In the genomic region with DNA sequence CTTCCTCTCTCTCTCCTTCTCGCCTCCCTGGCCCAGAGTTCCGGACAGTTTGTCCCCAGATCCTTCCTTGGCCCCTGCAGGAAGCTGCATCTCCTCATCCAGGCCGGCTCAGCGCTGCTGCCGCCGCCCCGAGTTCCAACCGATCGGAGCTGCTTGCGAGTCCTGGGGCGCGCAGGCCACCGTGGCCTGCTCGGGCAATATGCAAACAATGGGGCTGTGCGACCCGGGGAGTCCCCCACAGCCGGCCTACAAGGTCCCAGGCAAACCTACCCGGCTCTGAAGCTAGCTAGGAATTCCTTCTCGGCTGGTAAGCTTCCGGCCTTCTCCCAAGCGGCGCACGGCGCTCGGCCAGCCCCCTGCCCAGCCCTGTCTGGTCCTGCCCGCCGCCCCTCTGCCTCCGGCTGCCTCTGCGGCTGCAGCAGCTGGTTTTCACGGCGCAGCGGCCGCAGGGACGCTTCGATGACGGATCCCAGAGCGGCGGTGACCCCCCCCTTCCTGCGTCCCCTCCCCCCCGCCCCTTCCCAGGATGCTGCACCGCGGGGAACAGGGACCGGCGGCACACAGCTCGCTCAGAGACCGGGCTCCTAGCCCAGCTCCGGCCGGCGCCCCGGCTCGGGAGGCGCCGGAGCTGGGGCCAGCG, we compare ENCODE assay signal across 8 cellular contexts. TPM values are rescaled to one million over a fixed set of nuclear protein-coding genes. Genes with fewer than 3 reads are reported as not detected.
DNase-seq lines count a peak whose midpoint lies in the region; TF ChIP-seq lines count a peak whose summit lies in the region.

No MANE protein-coding gene starts in this region.

- H3K4me1 Mint-ChIP-seq in activated naive CD4-positive, alpha-beta T cell treated with anti-CD3 and anti-CD28 coated beads, Interleukin-2, amount 50 U/mL, for 24 hours: peaks cover 61% of the 10 kb centered on the region
- peaks cover 27% of the 10 kb centered on the region for H3K4me1 Mint-ChIP-seq in progenitor cell of endocrine pancreas (ENCODE audit: low read depth)

- H3K4me3 Mint-ChIP-seq in activated naive CD4-positive, alpha-beta T cell treated with anti-CD3 and anti-CD28 coated beads, Interleukin-2, amount 50 U/mL, for 24 hours: peak overlapping the region; percentile 95
- H3K4me3 Mint-ChIP-seq in progenitor cell of endocrine pancreas (ENCODE audit: low read depth): peak overlapping the region; percentile 84

- DNase-seq in activated gamma-delta T cell (lab: John Stamatoyannopoulos, UW): peak; percentile 24
- DNase-seq in activated gamma-delta T cell treated with Interleukin-2 at 50 U/mL for 16 hours: no peak
- DNase-seq in LHCN-M2 (ENCODE audit: low read depth): peak; percentile 29
- peak; percentile 74 for DNase-seq in cardiac septum (ENCODE audit: low spot score)
- DNase-seq in progenitor cell of endocrine pancreas (ENCODE audit: low spot score, unreplicated experiment): peak; percentile 28
- no peak for DNase-seq in cerebellar cortex (ENCODE audit: low spot score)
- no peak for DNase-seq in HPDE6-E6E7 (ENCODE audit: extremely low spot score)

- peaks cover 5% of the 10 kb centered on the region for H3K36me3 Mint-ChIP-seq in activated naive CD4-positive, alpha-beta T cell treated with anti-CD3 and anti-CD28 coated beads, Interleukin-2, amount 50 U/mL, for 24 hours
- H3K36me3 Mint-ChIP-seq in progenitor cell of endocrine pancreas (ENCODE audit: insufficient read depth): peaks cover 5% of the 10 kb centered on the region

- intact Hi-C loops in cardiac septum (cut with DNase I): loop anchor here (2.0 kb wide), 1 partner anchor 59 kb away; a partner anchor contains a TSS

- H3K27ac Mint-ChIP-seq in activated naive CD4-positive, alpha-beta T cell treated with anti-CD3 and anti-CD28 coated beads, Interleukin-2, amount 50 U/mL, for 24 hours: peak overlapping the region; percentile 97
- H3K27ac Mint-ChIP-seq in progenitor cell of endocrine pancreas: peak overlapping the region; percentile 85

- H3K27me3 Mint-ChIP-seq in activated naive CD4-positive, alpha-beta T cell treated with anti-CD3 and anti-CD28 coated beads, Interleukin-2, amount 50 U/mL, for 24 hours: no peaks in the 10 kb centered on the region
- H3K27me3 Mint-ChIP-seq in progenitor cell of endocrine pancreas: no peaks in the 10 kb centered on the region

- H3K9me3 Mint-ChIP-seq in activated naive CD4-positive, alpha-beta T cell treated with anti-CD3 and anti-CD28 coated beads, Interleukin-2, amount 50 U/mL, for 24 hours: no peaks in the 10 kb centered on the region
- H3K9me3 Mint-ChIP-seq in progenitor cell of endocrine pancreas (ENCODE audit: low read depth): peaks cover 8% of the 10 kb centered on the region

- no peak for TF ChIP-seq CTCF in progenitor cell of endocrine pancreas (IDR thresholded peaks at IDR 0.05; ENCODE audit: unreplicated experiment)

RNA-seq across cellular contexts. Expression of a gene that starts 59.4 kb away (rescaled TPM):
- total RNA-seq in LHCN-M2 (2014; rRNA removed): 189 and 245 TPM in 2 replicates
- 65.4 TPM for polyA plus RNA-seq in LHCN-M2 (2012)
- total RNA-seq in cardiac septum: 33.0 TPM
- 39.6 and 41.4 TPM in 2 replicates for total RNA-seq in progenitor cell of endocrine pancreas

Comparison
In these comparisons a context has a peak if more than half of its experiments do, and no peak if none do; other contexts are left out.
1. DNase-seq: peak in activated gamma-delta T cell (single experiment), LHCN-M2 (single experiment), cardiac septum (single experiment) and progenitor cell of endocrine pancreas (single experiment); none in activated gamma-delta T cell treated with Interleukin-2 at 50 U/mL for 16 hours (single experiment), cerebellar cortex (single experiment) and HPDE6-E6E7 (single experiment).